ENCODE assay signal across 7 cellular contexts in genomic region chr15:67153044-67153443, GRCh38.
DNase-seq lines count a peak whose midpoint lies in the region; ATAC-seq and TF ChIP-seq lines count a peak whose summit lies in the region.
"Not testable (repeated sequence)": the region's sequence is repeated elsewhere in the genome, so short reads cannot be mapped to it uniquely, and the experiment has no call there.

No MANE protein-coding gene starts in this region.

- not testable (repeated sequence) for DNase-seq in Calu3; Panc1 (ENCODE audit: low read depth, low spot score); natural killer cell; stimulated activated naive B cell treated with anti-CD40 and anti-IgM and Interleukin-4, amounts not matched to agents 10 μg/mL and 1 μg/mL and 100 μg/mL, for 72 hours
- DNase-seq in NCI-H146 (lab: John Stamatoyannopoulos, UW) (peak; percentile 17), endodermal cell (peak; percentile 79)

- 38 to 73% methylated on average over 6 of the region's 6 CpGs for WGBS in endodermal cell (ENCODE audit: insufficient coverage in 1 of 2, insufficient read length in 1 of 2), 2 experiments

- not testable (repeated sequence) for H3K4me3 ChIP-seq in Panc1 (ENCODE audit: low read depth in 2 of 2, low read length in 2 of 2); endodermal cell (ENCODE audit: low read length)

- H3K27ac Mint-ChIP-seq in Calu3 (ENCODE audit: unreplicated experiment) (peak overlapping the region; percentile 64), endodermal cell (peak overlapping the region; percentile 27), natural killer cell (peak overlapping the region; percentile 33 to 53)
- peak overlapping the region; percentile 34 for H3K27ac Mint-ChIP-seq in activated T-helper 17 cell treated with anti-CD3 and anti-CD28 coated beads, Interleukin-2, amount 50 U/mL, for 72 hours
- peak overlapping the region; percentile 77 for H3K27ac Mint-ChIP-seq in stimulated activated naive B cell treated with anti-CD40 and anti-IgM and Interleukin-4, amounts not matched to agents 10 μg/mL and 1 μg/mL and 100 μg/mL, for 72 hours

- intact Hi-C loops in Calu3 (cut with micrococcal nuclease; ENCODE audit: unreplicated experiment); Panc1 (cut with micrococcal nuclease; ENCODE audit: unreplicated experiment); natural killer cell (cut with micrococcal nuclease): not testable (repeated sequence)

- not testable (repeated sequence) for BruUV-seq in Calu3 (replicated peaks; lab: Mats Ljungman, UMichigan); Panc1 (replicated peaks; lab: Mats Ljungman, UMichigan)

- H3K27ac ChIP-seq in Panc1 (ENCODE audit: low read length), result peak overlapping the region; percentile 100
- H3K27ac ChIP-seq in endodermal cell (ENCODE audit: low read depth, low read length), result not testable (repeated sequence)

- H3K4me1 Mint-ChIP-seq in Calu3 (ENCODE audit: low read depth, unreplicated experiment) (peaks cover 60% of the 10 kb centered on the region), endodermal cell (peaks cover 46% of the 10 kb centered on the region), natural killer cell (peaks cover 65 to 68% of the 10 kb centered on the region in 2 donors)
- H3K4me1 Mint-ChIP-seq in activated T-helper 17 cell treated with anti-CD3 and anti-CD28 coated beads, Interleukin-2, amount 50 U/mL, for 72 hours, result peaks cover 38% of the 10 kb centered on the region
- H3K4me1 Mint-ChIP-seq in stimulated activated naive B cell treated with anti-CD40 and anti-IgM and Interleukin-4, amounts not matched to agents 10 μg/mL and 1 μg/mL and 100 μg/mL, for 72 hours, result peaks cover 58 to 82% of the 10 kb centered on the region in 2 donors

- CTCF ChIA-PET in Calu3 (lab: Charles Lee); Panc1 (lab: Charles Lee): not testable (repeated sequence)

- not testable (repeated sequence) for H3K9me3 Mint-ChIP-seq in Calu3 (ENCODE audit: low read depth, unreplicated experiment); activated T-helper 17 cell treated with anti-CD3 and anti-CD28 coated beads, Interleukin-2, amount 50 U/mL, for 72 hours; endodermal cell; natural killer cell; stimulated activated naive B cell treated with anti-CD40 and anti-IgM and Interleukin-4, amounts not matched to agents 10 μg/mL and 1 μg/mL and 100 μg/mL, for 72 hours

- H3K4me3 Mint-ChIP-seq in Calu3 (ENCODE audit: low read depth, unreplicated experiment); activated T-helper 17 cell treated with anti-CD3 and anti-CD28 coated beads, Interleukin-2, amount 50 U/mL, for 72 hours; endodermal cell; natural killer cell; stimulated activated naive B cell treated with anti-CD40 and anti-IgM and Interleukin-4, amounts not matched to agents 10 μg/mL and 1 μg/mL and 100 μg/mL, for 72 hours: not testable (repeated sequence)

- not testable (repeated sequence) for TF ChIP-seq CTCF in Calu3 (IDR thresholded peaks at IDR 0.05; ENCODE audit: unreplicated experiment); Panc1 (IDR thresholded peaks at IDR 0.05); endodermal cell (conservative IDR thresholded peaks at IDR 0.05); natural killer cell (IDR thresholded peaks at IDR 0.05)

- H3K27me3 ChIP-seq in Panc1 (ENCODE audit: control insufficient read depth, insufficient read depth, low read length); endodermal cell (ENCODE audit: control insufficient read depth, insufficient read depth, low read length, poor library complexity, severe bottlenecking): not testable (repeated sequence)

- not testable (repeated sequence) for H3K9ac ChIP-seq in endodermal cell (ENCODE audit: extremely low read depth, low read length, poor library complexity, severe bottlenecking)

- ATAC-seq in Panc1; activated T-helper 17 cell treated with anti-CD3 and anti-CD28 coated beads, Interleukin-2, amount 50 U/mL, for 72 hours (replicated peaks); natural killer cell; stimulated activated naive B cell treated with anti-CD40 and anti-IgM and Interleukin-4, amounts not matched to agents 10 μg/mL and 1 μg/mL and 100 μg/mL, for 72 hours (replicated peaks): not testable (repeated sequence)

- not testable (repeated sequence) for H3K9me3 ChIP-seq in Panc1 (ENCODE audit: control insufficient read depth, insufficient read depth, low read depth, low read length); endodermal cell (ENCODE audit: control insufficient read depth, low read length)

- POLR2A ChIA-PET in Panc1 (lab: Charles Lee), result interaction anchor here (0.6 kb wide), 1 partner anchor 45 kb away, joined by 3 read pairs; no protein-coding TSS in a partner anchor

- in situ Hi-C loops in Panc1 (cut with HindIII; ENCODE audit: low pct_unique_long_range_greater_than_20kb, low sequenced_read_pairs), result not testable (repeated sequence)

- peaks cover 71% of the 10 kb centered on the region for H3K36me3 Mint-ChIP-seq in Calu3 (ENCODE audit: insufficient read depth, unreplicated experiment)
- H3K36me3 Mint-ChIP-seq in activated T-helper 17 cell treated with anti-CD3 and anti-CD28 coated beads, Interleukin-2, amount 50 U/mL, for 72 hours (ENCODE audit: low read depth), result peaks cover 50% of the 10 kb centered on the region
- H3K36me3 Mint-ChIP-seq in endodermal cell (ENCODE audit: low read depth); natural killer cell: not testable (repeated sequence)
- peaks cover 20 to 29% of the 10 kb centered on the region in 2 donors for H3K36me3 Mint-ChIP-seq in stimulated activated naive B cell treated with anti-CD40 and anti-IgM and Interleukin-4, amounts not matched to agents 10 μg/mL and 1 μg/mL and 100 μg/mL, for 72 hours

- not testable (repeated sequence) for H3K27me3 Mint-ChIP-seq in Calu3 (ENCODE audit: unreplicated experiment); activated T-helper 17 cell treated with anti-CD3 and anti-CD28 coated beads, Interleukin-2, amount 50 U/mL, for 72 hours; natural killer cell (ENCODE audit: low read depth in 2 of 2); stimulated activated naive B cell treated with anti-CD40 and anti-IgM and Interleukin-4, amounts not matched to agents 10 μg/mL and 1 μg/mL and 100 μg/mL, for 72 hours
- H3K27me3 Mint-ChIP-seq in endodermal cell (ENCODE audit: insufficient read depth), result peaks cover 19% of the 10 kb centered on the region

- H3K36me3 ChIP-seq in Panc1 (ENCODE audit: control insufficient read depth, insufficient read depth, low read length), result peaks cover 21% of the 10 kb centered on the region; the same call in 1 of the 2 replicates
- not testable (repeated sequence) for H3K36me3 ChIP-seq in endodermal cell (ENCODE audit: control insufficient read depth, insufficient read depth, low read length)

- H3K4me1 ChIP-seq in Panc1 (ENCODE audit: control insufficient read depth, insufficient read depth, low read length), result peaks cover 94% of the 10 kb centered on the region
- peaks cover 36% of the 10 kb centered on the region for H3K4me1 ChIP-seq in endodermal cell (ENCODE audit: control insufficient read depth, insufficient read depth, low read length)

Comparison
In these comparisons a context has a peak if more than half of its experiments do, and no peak if none do; other contexts are left out.
1. H3K27ac Mint-ChIP-seq: peak in every context shown above with its lines; median percentile 77 in stimulated activated naive B cell treated with anti-CD40 and anti-IgM and Interleukin-4, amounts not matched to agents 10 μg/mL and 1 μg/mL and 100 μg/mL, for 72 hours; 64 in Calu3; 43 in natural killer cell; 34 in activated T-helper 17 cell treated with anti-CD3 and anti-CD28 coated beads, Interleukin-2, amount 50 U/mL, for 72 hours; 27 in endodermal cell.